Comparison of ENCODE assay signal across 1 cellular context in genomic region chr1:85088408-85088784, GRCh38.
TF ChIP-seq lines count a peak whose summit lies in the region.

No MANE protein-coding gene starts in this region.

TF ChIP-seq in GM23338, 12 proteins besides CTCF, POLR2A, EP300 and RAD21 (continued from another document):
- no peak for TF ChIP-seq ZNF462 (CRISPR knock-in tag; IDR thresholded peaks at IDR 0.05)
